Comparison of ENCODE assay signal across 9 cellular contexts in genomic region chr6:33905081-33905609, GRCh38.
DNase-seq lines count a peak whose midpoint lies in the region; ATAC-seq and TF ChIP-seq lines count a peak whose summit lies in the region.
"Had no signal": no experiment of that assay in that cellular context is flagged by ENCODE, and none has a peak within 500 bp of the region (broad histone marks: within the 10 kb centered on the region; RNA-seq: fewer than 3 reads in every experiment).

No MANE protein-coding gene starts in this region.

- no peaks in the 10 kb centered on the region for H3K36me3 Mint-ChIP-seq in glutamatergic neuron (ENCODE audit: unreplicated experiment)

- TF ChIP-seq CTCF in glutamatergic neuron (IDR thresholded peaks at IDR 0.05; ENCODE audit: partially characterized antibody, unreplicated experiment), result no peak

- H3K9me3 Mint-ChIP-seq in glutamatergic neuron (ENCODE audit: unreplicated experiment), result peaks cover 3% of the 10 kb centered on the region
- H3K9me3 Mint-ChIP-seq: neural crest cell had no signal

- intact Hi-C loops in Right ventricle myocardium superior (cut with DNase I), result no loop called here

- H3K4me3 Mint-ChIP-seq in glutamatergic neuron (ENCODE audit: unreplicated experiment), result no peak overlapping the region
- H3K4me3 Mint-ChIP-seq: neural crest cell had no signal

- H3K27ac Mint-ChIP-seq in glutamatergic neuron (ENCODE audit: unreplicated experiment), result peak overlapping the region; percentile 1

- peak; percentile 42 for DNase-seq in CD1c-positive myeloid dendritic cell (ENCODE audit: extremely low spot score)
- peak; percentile 17 for DNase-seq in activated CD4-positive, alpha-beta T cell treated with anti-CD3 and anti-CD28 coated beads for 48 hours
- DNase-seq in glutamatergic neuron, result no peak
- no peak for DNase-seq in SK-N-DZ (ENCODE audit: low spot score)
- no peak for DNase-seq in NCI-H1436 treated with DMSO at 0.1 percent for 48 hours (lab: John Stamatoyannopoulos, UW)
- no peak for DNase-seq in Right ventricle myocardium superior

- ATAC-seq in GM21529 (IDR thresholded peaks at IDR 0.05; ENCODE audit: unreplicated experiment) (peak; percentile 18), HG03196 (IDR thresholded peaks at IDR 0.05; ENCODE audit: unreplicated experiment) (no peak), Right ventricle myocardium superior (ENCODE audit: poor library complexity) (no peak)

- peaks cover 23% of the 10 kb centered on the region for H3K4me1 Mint-ChIP-seq in glutamatergic neuron (ENCODE audit: low read depth, unreplicated experiment)

- peaks cover 9% of the 10 kb centered on the region for H3K27me3 Mint-ChIP-seq in glutamatergic neuron (ENCODE audit: unreplicated experiment)

Comparison
In these comparisons a context has a peak if more than half of its experiments do, and no peak if none do; other contexts are left out.
1. DNase-seq: peak in CD1c-positive myeloid dendritic cell (single experiment) and activated CD4-positive, alpha-beta T cell treated with anti-CD3 and anti-CD28 coated beads for 48 hours (single experiment); none in glutamatergic neuron (single experiment), SK-N-DZ (single experiment), NCI-H1436 treated with DMSO at 0.1 percent for 48 hours (single experiment) and Right ventricle myocardium superior (single experiment).